ENCODE assay signal across 13 cellular contexts in the genomic region with DNA sequence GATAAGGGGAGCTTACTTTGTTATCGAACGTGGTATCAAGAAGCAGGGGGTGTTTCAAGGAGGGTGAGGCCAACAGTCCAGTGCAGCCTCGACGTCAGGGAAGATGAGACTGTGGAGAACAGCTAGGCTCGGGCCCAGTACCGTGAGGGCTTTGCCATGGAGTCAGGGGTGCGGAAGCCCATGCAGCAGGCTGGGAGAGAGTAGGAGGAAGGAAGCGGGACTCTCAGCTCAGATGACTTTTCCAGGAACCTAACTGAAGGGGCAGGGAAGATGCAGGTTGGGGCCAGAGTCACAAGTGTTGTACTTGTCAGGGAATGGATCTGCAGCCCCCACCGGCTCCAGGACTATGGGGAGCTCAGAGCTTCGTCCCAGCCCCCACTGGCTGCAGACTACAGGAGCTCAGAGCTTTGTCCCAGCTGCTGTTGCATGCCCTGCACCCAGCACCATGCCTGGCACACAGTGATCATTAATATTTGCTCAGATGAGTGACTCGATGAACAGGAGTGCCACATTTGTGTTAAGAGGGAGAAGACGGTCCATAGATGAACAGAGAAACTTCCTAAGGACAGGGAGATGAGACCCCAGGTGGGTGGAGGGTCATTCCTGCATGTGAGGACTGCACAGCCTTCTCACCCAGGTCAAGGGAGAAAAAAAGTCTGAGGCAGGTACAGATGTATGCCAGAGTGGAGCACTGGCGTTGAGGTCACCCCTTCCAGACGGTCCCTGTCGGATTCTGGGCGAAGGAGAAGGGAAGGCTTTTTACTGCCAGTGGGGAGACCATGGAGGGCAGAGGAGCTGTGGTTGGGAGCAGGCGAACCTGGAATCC. TPM values are rescaled to one million over a fixed set of nuclear protein-coding genes. Genes with fewer than 3 reads are reported as not detected.
DNase-seq lines count a peak whose midpoint lies in the region; ATAC-seq, FAIRE-seq and TF ChIP-seq lines count a peak whose summit lies in the region.
"Had no signal": no experiment of that assay in that cellular context is flagged by ENCODE, and none has a peak within 500 bp of the region (broad histone marks: within the 10 kb centered on the region; RNA-seq: fewer than 3 reads in every experiment).

No MANE protein-coding gene starts in this region.

- H3K9ac ChIP-seq in smooth muscle cell (ENCODE audit: low read depth), result no peak overlapping the region

- no peaks in the 10 kb centered on the region for H3K36me3 ChIP-seq in smooth muscle cell (ENCODE audit: low read depth)

- H3K9me3 Mint-ChIP-seq in activated B cell treated with CpG ODN at 0.5 μM for 24 hours, result no peaks in the 10 kb centered on the region

- POLR2A ChIA-PET in activated B cell treated with CpG ODN at 0.5 μM for 24 hours (lab: Charles Lee), result no interaction called here

- CTCF ChIA-PET in activated B cell treated with CpG ODN at 0.5 μM for 24 hours (lab: Charles Lee), result interaction anchor here (0.9 to 1.1 kb wide), 2 partner anchors 58 to 198 kb away, joined by 3 read pairs; no protein-coding TSS in a partner anchor

- H4K20me1 ChIP-seq in smooth muscle cell (ENCODE audit: low read depth), result no peaks in the 10 kb centered on the region

- H3K9me3 ChIP-seq in smooth muscle cell (replicated peaks; ENCODE audit: low read depth), result no peaks in the 10 kb centered on the region

- H3K4me1 Mint-ChIP-seq in activated B cell treated with CpG ODN at 0.5 μM for 24 hours, result peaks cover 14% of the 10 kb centered on the region

- no peaks in the 10 kb centered on the region for H3K79me2 ChIP-seq in smooth muscle cell (ENCODE audit: low read depth)

- DNase-seq in GM12891 (ENCODE audit: insufficient read length, low spot score), result no peak
- DNase-seq in activated B cell treated with CpG ODN at 0.5 μM for 24 hours, result no peak
- DNase-seq in SIG-M5 (lab: John Stamatoyannopoulos, UW), result no peak
- no peak for DNase-seq in Ammon's horn (ENCODE audit: low spot score)
- DNase-seq in middle frontal gyrus (ENCODE audit: extremely low spot score, low spot score), result no peak
- no peak for DNase-seq in smooth muscle cell (lab: John Stamatoyannopoulos, UW; ENCODE audit: unreplicated experiment)
- DNase-seq: activated CD4-positive, alpha-beta T cell treated with anti-CD3 and anti-CD28 coated beads, Interleukin-2, amount 50 U/mL, for 48 hours; T-helper 1 cell had no signal

- peaks cover 5% of the 10 kb centered on the region for H3K27me3 Mint-ChIP-seq in activated B cell treated with CpG ODN at 0.5 μM for 24 hours

- H3K27ac ChIP-seq in smooth muscle cell (ENCODE audit: low read depth), result no peak overlapping the region

- no peak for TF ChIP-seq POLR2A in GM12891 (IDR thresholded peaks at IDR 0.05; ENCODE audit: low read depth, low read length)

- H3K4me1 ChIP-seq in smooth muscle cell (ENCODE audit: low read depth), result no peaks in the 10 kb centered on the region

- ATAC-seq in GM19452 (IDR thresholded peaks at IDR 0.05; ENCODE audit: unreplicated experiment), result peak; percentile 17
- peak; percentile 16 for ATAC-seq in HG02885 (IDR thresholded peaks at IDR 0.05; ENCODE audit: poor library complexity, unreplicated experiment)
- no peak for ATAC-seq in activated B cell treated with CpG ODN at 0.5 μM for 24 hours (ENCODE audit: low read depth)

- no peak overlapping the region for H3K4me3 ChIP-seq in smooth muscle cell

- H3K4me3 Mint-ChIP-seq in activated B cell treated with CpG ODN at 0.5 μM for 24 hours, result no peak overlapping the region
- H3K4me3 Mint-ChIP-seq: activated naive CD8-positive, alpha-beta T cell had no signal

- peak; percentile 13 for FAIRE-seq in GM12891 (lab: Jason Lieb, UNC)
- FAIRE-seq: colon, islet of Langerhans had no signal

- 84% methylated on average over 17 of the region's 17 CpGs for WGBS in smooth muscle cell (ENCODE audit: low lambda C conversion rate)

- no peaks in the 10 kb centered on the region for H3F3A ChIP-seq in smooth muscle cell (ENCODE audit: low read depth)

- H2AFZ ChIP-seq in smooth muscle cell (ENCODE audit: low read depth), result no peak overlapping the region

- no peaks in the 10 kb centered on the region for H3K36me3 Mint-ChIP-seq in activated B cell treated with CpG ODN at 0.5 μM for 24 hours (ENCODE audit: low read depth)
- H3K36me3 Mint-ChIP-seq: activated naive CD8-positive, alpha-beta T cell had no signal

- peak overlapping the region; percentile 2 for H3K27ac Mint-ChIP-seq in activated B cell treated with CpG ODN at 0.5 μM for 24 hours
- H3K27ac Mint-ChIP-seq: activated naive CD8-positive, alpha-beta T cell had no signal

- intact Hi-C loops in activated B cell treated with CpG ODN at 0.5 μM for 24 hours (cut with micrococcal nuclease), result loop anchor here (2.0 to 5.0 kb wide), 3 partner anchors 100 to 305 kb away; no protein-coding TSS in a partner anchor

- H3K4me2 ChIP-seq in smooth muscle cell, result no peak overlapping the region

- no peaks in the 10 kb centered on the region for H3K27me3 ChIP-seq in smooth muscle cell (ENCODE audit: low read depth)

- no peak for TF ChIP-seq CTCF in activated B cell treated with CpG ODN at 0.5 μM for 24 hours (IDR thresholded peaks at IDR 0.05)
- TF ChIP-seq CTCF in smooth muscle cell (IDR thresholded peaks at IDR 0.05; ENCODE audit: borderline replicate concordance, insufficient read depth, poor library complexity, severe bottlenecking), result no peak

TF ChIP-seq in GM12891, 5 proteins besides CTCF, POLR2A, EP300 and RAD21:
- TF ChIP-seq POU2F2 (IDR thresholded peaks at IDR 0.05; ENCODE audit: low read depth, low read length) (no peak), TAF1 (IDR thresholded peaks at IDR 0.05; ENCODE audit: low read depth, low read length) (no peak), PAX5 (IDR thresholded peaks at IDR 0.05; ENCODE audit: insufficient read depth, low read length, severe bottlenecking) (no peak), POLR2AphosphoS5 (IDR thresholded peaks at IDR 0.05; ENCODE audit: low read depth, low read length) (no peak), SPI1 (IDR thresholded peaks at IDR 0.05; ENCODE audit: low read depth, low read length) (no peak)

RNA-seq across cellular contexts. Expression of a gene that starts 36.4 kb away (rescaled TPM):
- polyA plus RNA-seq in GM12891 (2012; ENCODE audit: low read depth, missing spikeins), result 23.2 TPM
- 19.0 and 19.3 TPM in 2 replicates for total RNA-seq in activated B cell treated with CpG ODN at 0.5 μM for 24 hours
- 32.9 and 35.0 TPM in 2 replicates for total RNA-seq in smooth muscle cell
- 29.6 and 29.7 TPM in 2 replicates for polyA plus RNA-seq in smooth muscle cell

RNA-seq across cellular contexts. Expression of a gene that starts 38.1 kb away (rescaled TPM):
- polyA plus RNA-seq in GM12891 (2012; ENCODE audit: low read depth, missing spikeins), result 3.3 TPM
- total RNA-seq in activated B cell treated with CpG ODN at 0.5 μM for 24 hours (7.9 and 8.6 TPM in 2 replicates), smooth muscle cell (25.1 and 26.1 TPM in 2 replicates)
- 20.7 and 21.3 TPM in 2 replicates for polyA plus RNA-seq in smooth muscle cell
